ENCODE assay signal across 41 cellular contexts in the genomic region with DNA sequence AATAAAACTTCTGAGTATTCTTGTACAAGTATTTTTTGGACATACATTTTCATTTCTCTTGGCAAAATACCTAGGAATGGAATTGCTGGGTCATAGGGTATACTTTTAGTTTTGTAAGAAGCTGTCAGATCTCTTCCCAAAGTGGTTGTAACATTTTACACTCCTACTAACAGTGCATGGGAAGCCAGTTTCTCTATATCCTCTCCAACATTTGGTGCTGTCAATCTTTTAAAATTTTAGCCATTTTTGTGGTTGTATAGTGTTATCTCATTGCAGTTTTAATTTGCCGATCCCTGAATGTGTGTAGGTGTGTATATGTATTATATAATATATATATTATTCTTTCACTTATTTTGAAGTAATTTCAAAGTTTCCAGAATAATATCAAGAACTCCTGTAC.
"Had no signal": no experiment of that assay in that cellular context is flagged by ENCODE, and none has a peak within 500 bp of the region (broad histone marks: within the 10 kb centered on the region; RNA-seq: fewer than 3 reads in every experiment).

No MANE protein-coding gene starts in this region.

- FAIRE-seq: astrocyte, bronchial epithelial cell had no signal

- H3K27ac ChIP-seq: adrenal gland, ascending aorta, body of pancreas, brain microvascular endothelial cell, breast epithelium, cardiac muscle cell had no signal

- H3K4me1 Mint-ChIP-seq: activated naive CD4-positive, alpha-beta T cell treated with anti-CD3 and anti-CD28 coated beads, Interleukin-2, amount 10 ng/mL, durations not matched to agents 7 days and 5 days; activated naive CD4-positive, alpha-beta T cell treated with anti-CD3 and anti-CD28 coated beads, Interleukin-2, amount 50 U/mL, for 24 hours; activated naive CD8-positive, alpha-beta T cell treated with anti-CD3 and anti-CD28 coated beads for 36 hours; activated naive CD8-positive, alpha-beta T cell treated with anti-CD3 and anti-CD28 coated beads, Interleukin-2, amount 10 ng/mL, durations not matched to agents 7 days and 5 days; activated naive CD8-positive, alpha-beta T cell treated with anti-CD3 and anti-CD28 coated beads, Interleukin-2, amount 50 U/mL, for 24 hours; activated T-helper 17 cell treated with anti-CD3 and anti-CD28 coated beads, Interleukin-2, amount 50 U/mL, for 72 hours; central memory CD8-positive, alpha-beta T cell had no signal

- H3K36me3 ChIP-seq: adrenal gland, ascending aorta, brain microvascular endothelial cell, breast epithelium, cardiac muscle cell had no signal

- H3K9me3 ChIP-seq: adrenal gland, ascending aorta, body of pancreas, breast epithelium had no signal

- ATAC-seq: activated naive CD4-positive, alpha-beta T cell treated with anti-CD3 and anti-CD28 coated beads, Interleukin-2, amount 50 U/mL, for 72 hours; activated T-cell treated with anti-CD3 and anti-CD28 coated beads, Interleukin-2, amount 50 U/mL, for 72 hours; activated T-helper 17 cell treated with anti-CD3 and anti-CD28 coated beads, Interleukin-2, amount 50 U/mL, for 72 hours; body of pancreas had no signal

- H3K4me3 ChIP-seq: adrenal gland, ascending aorta, body of pancreas, breast epithelium, cardiac muscle cell had no signal

- H3K27me3 ChIP-seq: adrenal gland, ascending aorta, body of pancreas, brain microvascular endothelial cell, breast epithelium, cardiac muscle cell had no signal

- H3K9me3 Mint-ChIP-seq: activated naive CD4-positive, alpha-beta T cell treated with anti-CD3 and anti-CD28 coated beads for 36 hours; activated naive CD4-positive, alpha-beta T cell treated with anti-CD3 and anti-CD28 coated beads, Interleukin-2, amount 10 ng/mL, durations not matched to agents 7 days and 5 days; activated naive CD4-positive, alpha-beta T cell treated with anti-CD3 and anti-CD28 coated beads, Interleukin-2, amount 50 U/mL, for 24 hours; activated naive CD4-positive, alpha-beta T cell treated with anti-CD3 and anti-CD28 coated beads, Interleukin-2, amount 50 U/mL, for 72 hours; activated naive CD8-positive, alpha-beta T cell treated with anti-CD3 and anti-CD28 coated beads for 36 hours; activated naive CD8-positive, alpha-beta T cell treated with anti-CD3 and anti-CD28 coated beads, Interleukin-2, amount 10 ng/mL, durations not matched to agents 7 days and 5 days; activated naive CD8-positive, alpha-beta T cell treated with anti-CD3 and anti-CD28 coated beads, Interleukin-2, amount 50 U/mL, for 24 hours; activated T-cell treated with anti-CD3 and anti-CD28 coated beads, Interleukin-2, amount 50 U/mL, for 24 hours; activated T-cell treated with anti-CD3 and anti-CD28 coated beads, Interleukin-2, amount 50 U/mL, for 4 hours; activated T-cell treated with anti-CD3 and anti-CD28 coated beads, Interleukin-2, amount 50 U/mL, for 72 hours; activated T-helper 1 cell treated with anti-CD3 and anti-CD28 coated beads, Interleukin-12 subunit alpha, Interleukin-12 subunit beta, Interleukin-2, Interleukin-4 antibody, amounts not matched to agents 30 ng/mL and 10 ng/mL and 1 ng/mL, durations not matched to agents 14 hours and 24 hours and 36 hours; activated T-helper 17 cell treated with anti-CD3 and anti-CD28 coated beads, Interleukin-2, amount 50 U/mL, for 72 hours; activated T-helper 2 cell treated with anti-CD3 and anti-CD28 coated beads, Interferon-gamma antibody, Interleukin-2, Interleukin-4, amounts not matched to agents 10 μg/mL and 5 μg/mL and 100 μg/mL, durations not matched to agents 14 hours and 24 hours and 36 hours; brain; central memory CD8-positive, alpha-beta T cell had no signal

- DNase-seq: activated effector memory CD4-positive, alpha-beta T cell treated with anti-CD3 and anti-CD28 coated beads, Interleukin-2, amount 50 U/mL, for 16 hours; activated effector memory CD4-positive, alpha-beta T cell treated with Interleukin-2 at 50 U/mL for 16 hours; activated gamma-delta T cell; activated gamma-delta T cell treated with Interleukin-2 at 50 U/mL for 16 hours; activated naive CD4-positive, alpha-beta T cell; activated naive CD4-positive, alpha-beta T cell treated with anti-CD3 and anti-CD28 coated beads for 36 hours; activated naive CD4-positive, alpha-beta T cell treated with anti-CD3 and anti-CD28 coated beads, Interleukin-2, amount 10 ng/mL, durations not matched to agents 7 days and 5 days; activated naive CD4-positive, alpha-beta T cell treated with anti-CD3 and anti-CD28 coated beads, Interleukin-2, amount 50 U/mL, for 16 hours; activated naive CD4-positive, alpha-beta T cell treated with Interleukin-2 at 50 U/mL for 16 hours; activated naive CD8-positive, alpha-beta T cell treated with anti-CD3 and anti-CD28 coated beads for 36 hours; activated naive CD8-positive, alpha-beta T cell treated with anti-CD3 and anti-CD28 coated beads, Interleukin-2, amount 10 ng/mL, durations not matched to agents 7 days and 5 days; activated naive CD8-positive, alpha-beta T cell treated with anti-CD3 and anti-CD28 coated beads, Interleukin-2, amount 50 U/mL, for 24 hours; activated T-cell treated with anti-CD3 and anti-CD28 coated beads for 4 hours; activated T-cell treated with anti-CD3 and anti-CD28 coated beads, Interleukin-2, amount 50 U/mL, for 1 hour; activated T-cell treated with anti-CD3 and anti-CD28 coated beads, Interleukin-2, amount 50 U/mL, for 24 hours; activated T-cell treated with anti-CD3 and anti-CD28 coated beads, Interleukin-2, amount 50 U/mL, for 4 hours; activated T-cell treated with anti-CD3 and anti-CD28 coated beads, Interleukin-2, amount 50 U/mL, for 48 hours; activated T-cell treated with anti-CD3 and anti-CD28 coated beads, Interleukin-2, amount 50 U/mL, for 72 hours; adrenal gland; amniotic stem cell; amygdala; anterior cingulate cortex; aorta; body of pancreas; brain microvascular endothelial cell; caudate nucleus; central memory CD4-positive, alpha-beta T cell; cerebellar nuclear complex had no signal

- H3K36me3 Mint-ChIP-seq: activated naive CD4-positive, alpha-beta T cell treated with anti-CD3 and anti-CD28 coated beads, Interleukin-2, amount 10 ng/mL, durations not matched to agents 7 days and 5 days; activated naive CD4-positive, alpha-beta T cell treated with anti-CD3 and anti-CD28 coated beads, Interleukin-2, amount 50 U/mL, for 24 hours; activated naive CD4-positive, alpha-beta T cell treated with anti-CD3 and anti-CD28 coated beads, Interleukin-2, amount 50 U/mL, for 72 hours; activated naive CD8-positive, alpha-beta T cell; activated naive CD8-positive, alpha-beta T cell treated with anti-CD3 and anti-CD28 coated beads for 36 hours; activated naive CD8-positive, alpha-beta T cell treated with anti-CD3 and anti-CD28 coated beads, Interleukin-2, amount 10 ng/mL, durations not matched to agents 7 days and 5 days had no signal

- H3K27ac Mint-ChIP-seq: activated naive CD4-positive, alpha-beta T cell treated with anti-CD3 and anti-CD28 coated beads for 36 hours; activated naive CD4-positive, alpha-beta T cell treated with anti-CD3 and anti-CD28 coated beads, Interleukin-2, amount 10 ng/mL, durations not matched to agents 7 days and 5 days; activated naive CD4-positive, alpha-beta T cell treated with anti-CD3 and anti-CD28 coated beads, Interleukin-2, amount 50 U/mL, for 24 hours; activated naive CD4-positive, alpha-beta T cell treated with anti-CD3 and anti-CD28 coated beads, Interleukin-2, amount 50 U/mL, for 72 hours; activated naive CD8-positive, alpha-beta T cell; activated naive CD8-positive, alpha-beta T cell treated with anti-CD3 and anti-CD28 coated beads for 36 hours; activated naive CD8-positive, alpha-beta T cell treated with anti-CD3 and anti-CD28 coated beads, Interleukin-2, amount 10 ng/mL, durations not matched to agents 7 days and 5 days; activated naive CD8-positive, alpha-beta T cell treated with anti-CD3 and anti-CD28 coated beads, Interleukin-2, amount 50 U/mL, for 24 hours; activated T-cell treated with anti-CD3 and anti-CD28 coated beads, Interleukin-2, amount 50 U/mL, for 24 hours; activated T-cell treated with anti-CD3 and anti-CD28 coated beads, Interleukin-2, amount 50 U/mL, for 72 hours; activated T-helper 1 cell treated with anti-CD3 and anti-CD28 coated beads, Interleukin-12 subunit alpha, Interleukin-12 subunit beta, Interleukin-2, Interleukin-4 antibody, amounts not matched to agents 30 ng/mL and 10 ng/mL and 1 ng/mL, durations not matched to agents 14 hours and 24 hours and 36 hours; activated T-helper 17 cell treated with anti-CD3 and anti-CD28 coated beads, Interleukin-2, amount 50 U/mL, for 72 hours; brain had no signal

- H3K4me3 Mint-ChIP-seq: activated naive CD4-positive, alpha-beta T cell treated with anti-CD3 and anti-CD28 coated beads for 36 hours; activated naive CD4-positive, alpha-beta T cell treated with anti-CD3 and anti-CD28 coated beads, Interleukin-2, amount 10 ng/mL, durations not matched to agents 7 days and 5 days; activated naive CD4-positive, alpha-beta T cell treated with anti-CD3 and anti-CD28 coated beads, Interleukin-2, amount 50 U/mL, for 24 hours; activated naive CD8-positive, alpha-beta T cell; activated naive CD8-positive, alpha-beta T cell treated with anti-CD3 and anti-CD28 coated beads for 36 hours; activated naive CD8-positive, alpha-beta T cell treated with anti-CD3 and anti-CD28 coated beads, Interleukin-2, amount 10 ng/mL, durations not matched to agents 7 days and 5 days; activated naive CD8-positive, alpha-beta T cell treated with anti-CD3 and anti-CD28 coated beads, Interleukin-2, amount 50 U/mL, for 24 hours; activated T-cell treated with anti-CD3 and anti-CD28 coated beads, Interleukin-2, amount 50 U/mL, for 24 hours; activated T-cell treated with anti-CD3 and anti-CD28 coated beads, Interleukin-2, amount 50 U/mL, for 4 hours; activated T-cell treated with anti-CD3 and anti-CD28 coated beads, Interleukin-2, amount 50 U/mL, for 72 hours; activated T-helper 1 cell treated with anti-CD3 and anti-CD28 coated beads, Interleukin-12 subunit alpha, Interleukin-12 subunit beta, Interleukin-2, Interleukin-4 antibody, amounts not matched to agents 30 ng/mL and 10 ng/mL and 1 ng/mL, durations not matched to agents 14 hours and 24 hours and 36 hours; activated T-helper 17 cell treated with anti-CD3 and anti-CD28 coated beads, Interleukin-2, amount 50 U/mL, for 72 hours; brain; central memory CD8-positive, alpha-beta T cell had no signal

- H3K4me1 ChIP-seq: adrenal gland, breast epithelium had no signal

- H3K27me3 Mint-ChIP-seq: activated naive CD8-positive, alpha-beta T cell treated with anti-CD3 and anti-CD28 coated beads for 36 hours had no signal
